Comparison of ENCODE assay signal across 10 cellular contexts in the genomic region with DNA sequence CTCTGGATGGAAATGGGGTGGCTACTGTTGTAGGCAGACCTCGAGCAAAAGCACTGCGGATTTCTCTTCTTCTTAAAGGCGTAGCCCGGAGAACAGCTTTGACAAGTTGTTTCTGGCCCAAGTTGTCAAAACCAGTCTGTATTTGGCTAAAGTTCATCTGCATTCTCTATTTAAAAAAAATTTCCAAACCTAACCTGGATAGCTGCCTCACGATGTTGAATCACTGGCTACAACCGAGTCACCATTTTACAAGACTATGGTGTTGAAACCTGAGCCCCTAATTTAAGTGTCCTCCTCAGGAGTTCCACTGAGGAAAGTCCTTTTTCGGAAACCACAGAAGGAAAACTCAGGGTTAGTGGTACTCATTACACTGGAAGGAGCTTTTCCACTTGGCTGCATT. TPM values are rescaled to one million over a fixed set of nuclear protein-coding genes. Genes with fewer than 3 reads are reported as not detected.
DNase-seq lines count a peak whose midpoint lies in the region; ATAC-seq and TF ChIP-seq lines count a peak whose summit lies in the region.
"Had no signal": no experiment of that assay in that cellular context is flagged by ENCODE, and none has a peak within 500 bp of the region (broad histone marks: within the 10 kb centered on the region; RNA-seq: fewer than 3 reads in every experiment).

No MANE protein-coding gene starts in this region.

- H3K4me3 ChIP-seq in BLaER1 (peak overlapping the region; percentile 78), HL-60 (replicated peaks; ENCODE audit: insufficient read depth, low read length) (peak overlapping the region; percentile 59), astrocyte of the spinal cord (ENCODE audit: low read depth, low read length) (peak overlapping the region; percentile 50)

- H3K36me3 ChIP-seq in BLaER1, result no peaks in the 10 kb centered on the region

- ATAC-seq in naive B cell (ENCODE audit: low read depth in 2 of 2), result no peak
- no peak for ATAC-seq in GM19397 (IDR thresholded peaks at IDR 0.05; ENCODE audit: unreplicated experiment)

- H3K4me1 Mint-ChIP-seq in naive B cell, result peaks cover 25 to 45% (median 42%) of the 10 kb centered on the region in 3 donors

- H3K27ac ChIP-seq in BLaER1 (peak overlapping the region; percentile 97; the same call in 1 of the 2 replicates), HL-60 (replicated peaks) (peak overlapping the region; percentile 6)

- no peak for DNase-seq in HL-60 (ENCODE audit: low read depth in 1 of 2, low spot score in 1 of 2)
- no peak for DNase-seq in astrocyte of the spinal cord (ENCODE audit: low read depth, low spot score)
- DNase-seq in naive B cell, result no peak
- DNase-seq in NCI-H2227 treated with DMSO at 0.1 percent for 48 hours (lab: John Stamatoyannopoulos, UW), result no peak
- no peak for DNase-seq in cerebellum (ENCODE audit: low spot score)
- DNase-seq in T-helper 9 cell, result no peak
- DNase-seq: activated CD4-positive, CD25-positive, alpha-beta regulatory T cell treated with anti-CD3 and anti-CD28 coated beads, Interleukin-2, amount 50 U/mL, for 72 hours; KG1 had no signal

- H3K4me3 Mint-ChIP-seq in naive B cell, result peak overlapping the region in 7 of 8 donors; percentile 56 to 96 (median 92)

- H3K9ac ChIP-seq in BLaER1, result no peak overlapping the region

- no peaks in the 10 kb centered on the region for H3K27me3 ChIP-seq in BLaER1
- H3K27me3 ChIP-seq in HL-60 (ENCODE audit: insufficient read depth, poor library complexity, severe bottlenecking), result no peaks in the 10 kb centered on the region

- TF ChIP-seq CTCF in HL-60 (IDR thresholded peaks at IDR 0.05; ENCODE audit: insufficient read depth, low read length), result no peak
- TF ChIP-seq CTCF in astrocyte of the spinal cord (IDR thresholded peaks at IDR 0.05; ENCODE audit: low read depth, low read length), result no peak

- peaks cover 44% of the 10 kb centered on the region for H3K4me1 ChIP-seq in BLaER1

- in situ Hi-C loops in astrocyte of the spinal cord (cut with HindIII; ENCODE audit: low sequenced_read_pairs), result no loop called here

- H3K27me3 Mint-ChIP-seq in naive B cell, result no peaks in the 10 kb centered on the region

- peak overlapping the region; percentile 97 for H3K4me2 ChIP-seq in BLaER1

- peak overlapping the region in 5 of 6 donors; percentile 81 to 93 (median 90) for H3K27ac Mint-ChIP-seq in naive B cell

- H3K9me3 Mint-ChIP-seq in naive B cell, result no peaks in the 10 kb centered on the region

- no peaks in the 10 kb centered on the region for H3K36me3 Mint-ChIP-seq in naive B cell

- no peaks in the 10 kb centered on the region for H4K20me1 ChIP-seq in BLaER1

- no peaks in the 10 kb centered on the region for H3K9me3 ChIP-seq in BLaER1

RNA-seq across cellular contexts. Expression of a gene that starts 1.5 kb away (rescaled TPM):
- polyA plus RNA-seq in naive B cell (ENCODE audit: low read depth in 6 of 6), result under 1 TPM in 3 of 6 donors, not detected in 3; 0.34 to 0.62 (median 0.41) TPM
- total RNA-seq in cerebellum, result 2.8 TPM

RNA-seq across cellular contexts. Expression of a gene that starts 1.8 kb away (rescaled TPM):
- polyA plus RNA-seq in naive B cell (ENCODE audit: low read depth in 6 of 6), result 1 to 10 TPM; 3.4 to 5.8 (median 4.7) TPM
- total RNA-seq in cerebellum, result 12.4 TPM

RNA-seq across cellular contexts. Expression of a gene that starts 41.6 kb away (rescaled TPM):
- 100 to 1,000 TPM in 3 of 6 donors, 10 to 100 TPM in 3; 92.7 to 152 (median 106) TPM for polyA plus RNA-seq in naive B cell (ENCODE audit: low read depth in 6 of 6)
- total RNA-seq in cerebellum, result 43.8 TPM
